Comparison of ENCODE assay signal across 16 cellular contexts in genomic region chr11:44613081-44613628, GRCh38. TPM values are rescaled to one million over a fixed set of nuclear protein-coding genes. Genes with fewer than 3 reads are reported as not detected.
DNase-seq lines count a peak whose midpoint lies in the region; ATAC-seq and TF ChIP-seq lines count a peak whose summit lies in the region.
"Had no signal": no experiment of that assay in that cellular context is flagged by ENCODE, and none has a peak within 500 bp of the region (broad histone marks: within the 10 kb centered on the region; RNA-seq: fewer than 3 reads in every experiment).

No MANE protein-coding gene starts in this region.

- H3K9me3 ChIP-seq in ascending aorta, result no peaks in the 10 kb centered on the region
- H3K9me3 ChIP-seq: ovary had no signal

- H3K9me3 Mint-ChIP-seq in activated CD4-positive, alpha-beta T cell treated with anti-CD3 and anti-CD28 coated beads, Interleukin-2, amount 10 ng/mL, durations not matched to agents 7 days and 5 days, result no peaks in the 10 kb centered on the region
- H3K9me3 Mint-ChIP-seq in stimulated activated naive B cell treated with anti-CD40 and anti-IgM and Interleukin-4, amounts not matched to agents 10 μg/mL and 1 μg/mL and 100 μg/mL, for 72 hours, result no peaks in the 10 kb centered on the region

- peaks cover 71% of the 10 kb centered on the region for H3K4me1 Mint-ChIP-seq in activated CD4-positive, alpha-beta T cell treated with anti-CD3 and anti-CD28 coated beads, Interleukin-2, amount 10 ng/mL, durations not matched to agents 7 days and 5 days
- peaks cover 81 to 96% of the 10 kb centered on the region in 2 donors for H3K4me1 Mint-ChIP-seq in stimulated activated naive B cell treated with anti-CD40 and anti-IgM and Interleukin-4, amounts not matched to agents 10 μg/mL and 1 μg/mL and 100 μg/mL, for 72 hours

- intact Hi-C loops in ascending aorta (cut with DNase I), result loop anchor here (10.0 kb wide), 2 partner anchors 152 to 518 kb away; partner anchors contain the start of gene EXT2

- no peaks in the 10 kb centered on the region for H3K27me3 Mint-ChIP-seq in activated CD4-positive, alpha-beta T cell treated with anti-CD3 and anti-CD28 coated beads, Interleukin-2, amount 10 ng/mL, durations not matched to agents 7 days and 5 days
- no peaks in the 10 kb centered on the region for H3K27me3 Mint-ChIP-seq in stimulated activated naive B cell treated with anti-CD40 and anti-IgM and Interleukin-4, amounts not matched to agents 10 μg/mL and 1 μg/mL and 100 μg/mL, for 72 hours

- DNase-seq in activated CD4-positive, alpha-beta T cell treated with anti-CD3 and anti-CD28 coated beads, Interleukin-2, amount 10 ng/mL, durations not matched to agents 7 days and 5 days, result no peak
- no peak for DNase-seq in activated CD4-positive, alpha-beta T cell treated with anti-CD3 and anti-CD28 coated beads for 1 hour
- DNase-seq in ascending aorta (ENCODE audit: low spot score in 2 of 2), result no peak
- no peak for DNase-seq in stimulated activated naive B cell treated with anti-CD40 and anti-IgM and Interleukin-4, amounts not matched to agents 10 μg/mL and 1 μg/mL and 100 μg/mL, for 72 hours
- DNase-seq in cerebellar nuclear complex (lab: John Stamatoyannopoulos, UW), result no peak
- no peak for DNase-seq in putamen (ENCODE audit: low spot score)
- DNase-seq: activated gamma-delta T cell, DMS53, foreskin fibroblast, NCI-H1092 treated with DMSO at 0.1 percent for 48 hours, NCI-H524 treated with DMSO at 0.1 percent for 48 hours, ovary, SIG-M5 had no signal

- peaks cover 41% of the 10 kb centered on the region for H3K36me3 Mint-ChIP-seq in activated CD4-positive, alpha-beta T cell treated with anti-CD3 and anti-CD28 coated beads, Interleukin-2, amount 10 ng/mL, durations not matched to agents 7 days and 5 days (ENCODE audit: low read depth)
- peaks cover 68 to 88% of the 10 kb centered on the region in 2 donors for H3K36me3 Mint-ChIP-seq in stimulated activated naive B cell treated with anti-CD40 and anti-IgM and Interleukin-4, amounts not matched to agents 10 μg/mL and 1 μg/mL and 100 μg/mL, for 72 hours

- H3K27ac Mint-ChIP-seq in activated CD4-positive, alpha-beta T cell treated with anti-CD3 and anti-CD28 coated beads, Interleukin-2, amount 10 ng/mL, durations not matched to agents 7 days and 5 days, result peak overlapping the region; percentile 72
- peak overlapping the region; percentile 79 for H3K27ac Mint-ChIP-seq in stimulated activated naive B cell treated with anti-CD40 and anti-IgM and Interleukin-4, amounts not matched to agents 10 μg/mL and 1 μg/mL and 100 μg/mL, for 72 hours

- TF ChIP-seq POLR2A in GM18505 (IDR thresholded peaks at IDR 0.05; ENCODE audit: borderline replicate concordance, extremely low read depth, insufficient read depth, insufficient read length), result no peak

- H3K4me3 Mint-ChIP-seq in activated CD4-positive, alpha-beta T cell treated with anti-CD3 and anti-CD28 coated beads, Interleukin-2, amount 10 ng/mL, durations not matched to agents 7 days and 5 days, result no peak overlapping the region
- H3K4me3 Mint-ChIP-seq in stimulated activated naive B cell treated with anti-CD40 and anti-IgM and Interleukin-4, amounts not matched to agents 10 μg/mL and 1 μg/mL and 100 μg/mL, for 72 hours, result peak overlapping the region; percentile 23 to 64

- no peak overlapping the region for H3K4me3 ChIP-seq in ascending aorta
- H3K4me3 ChIP-seq: ovary had no signal

- ATAC-seq in HG03520 (IDR thresholded peaks at IDR 0.05; ENCODE audit: unreplicated experiment) (peak; percentile 25), GM18505 (IDR thresholded peaks at IDR 0.05; ENCODE audit: unreplicated experiment) (no peak)
- no peak for ATAC-seq in stimulated activated naive B cell treated with anti-CD40 and anti-IgM and Interleukin-4, amounts not matched to agents 10 μg/mL and 1 μg/mL and 100 μg/mL, for 72 hours (replicated peaks)

- POLR2A ChIA-PET in activated CD4-positive, alpha-beta T cell treated with anti-CD3 and anti-CD28 coated beads, Interleukin-2, amount 10 ng/mL, durations not matched to agents 7 days and 5 days (lab: Charles Lee), result no interaction called here

- H3K4me1 ChIP-seq in ascending aorta, result peaks cover 17 to 41% of the 10 kb centered on the region in 2 donors

- no peaks in the 10 kb centered on the region for H3K36me3 ChIP-seq in ascending aorta
- H3K36me3 ChIP-seq: ovary had no signal

- no peak for TF ChIP-seq CTCF in ascending aorta (IDR thresholded peaks at IDR 0.05)

- H3K27ac ChIP-seq in ascending aorta, result peak overlapping the region; percentile 21 to 54
- H3K27ac ChIP-seq: ovary, VCaP had no signal

- H3K27me3 ChIP-seq in ascending aorta, result no peaks in the 10 kb centered on the region
- H3K27me3 ChIP-seq: ovary had no signal

- CTCF ChIA-PET in activated CD4-positive, alpha-beta T cell treated with anti-CD3 and anti-CD28 coated beads, Interleukin-2, amount 10 ng/mL, durations not matched to agents 7 days and 5 days (lab: Charles Lee), result interaction anchor here (0.8 to 3.0 kb wide), 9 partner anchors 9 to 298 kb away, joined by 3 to 13 read pairs (median 5); partner anchors contain the start of gene CD82

RNA-seq across cellular contexts. Expression of gene CD82, which starts 47.7 kb away (rescaled TPM):
- 100 to 1,000 TPM; 126 to 128 TPM for total RNA-seq in activated CD4-positive, alpha-beta T cell treated with anti-CD3 and anti-CD28 coated beads, Interleukin-2, amount 10 ng/mL, durations not matched to agents 7 days and 5 days
- 28.3 TPM for total RNA-seq in ascending aorta
